14 cellular contexts compared by ENCODE assay signal in the genomic region with DNA sequence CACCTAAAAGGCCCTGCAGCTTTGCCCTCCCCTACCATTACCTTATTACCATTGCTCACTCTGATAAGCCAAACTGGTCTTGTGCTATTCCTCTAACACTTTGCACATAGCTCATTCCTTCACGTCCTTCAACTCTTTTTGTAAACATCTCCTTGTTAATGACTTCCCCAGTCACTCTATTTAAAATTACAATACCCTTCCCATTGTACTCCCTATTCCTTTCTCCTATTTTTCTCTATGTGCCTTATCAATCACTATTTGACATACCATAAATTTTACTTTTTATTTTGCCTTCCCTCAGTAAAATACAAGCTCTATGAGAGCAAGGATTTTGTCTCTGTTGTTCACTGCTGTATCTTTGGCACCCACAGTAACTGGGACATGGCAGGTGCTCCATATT. TPM values are rescaled to one million over a fixed set of nuclear protein-coding genes. Genes with fewer than 3 reads are reported as not detected.
A peak's percentile ranks its signal among the peaks of the same experiment; 100 is the strongest.
DNase-seq lines count a peak whose midpoint lies in the region; ATAC-seq and TF ChIP-seq lines count a peak whose summit lies in the region.
"Had no signal": no experiment of that assay in that cellular context is flagged by ENCODE, and none has a peak within 500 bp of the region (broad histone marks: within the 10 kb centered on the region; RNA-seq: fewer than 3 reads in every experiment).

No MANE protein-coding gene starts in this region.

- H3K27me3 ChIP-seq in CD4-positive, alpha-beta T cell (ENCODE audit: control insufficient read depth, insufficient read depth, low read length): no peaks in the 10 kb centered on the region
- no peaks in the 10 kb centered on the region for H3K27me3 ChIP-seq in CD4-positive, alpha-beta memory T cell (ENCODE audit: insufficient read depth, low read length)
- H3K27me3 ChIP-seq: BE2C had no signal

- peaks cover 22% of the 10 kb centered on the region for H3K36me3 ChIP-seq in CD4-positive, alpha-beta memory T cell (ENCODE audit: insufficient read depth, low read length)

- H3K4me3 Mint-ChIP-seq in CD4-positive, alpha-beta T cell: no peak overlapping the region
- peak overlapping the region in 2 of 8 donors; percentile 6 to 56 for H3K4me3 Mint-ChIP-seq in CD4-positive, alpha-beta memory T cell
- H3K4me3 Mint-ChIP-seq in activated naive CD8-positive, alpha-beta T cell treated with anti-CD3 and anti-CD28 coated beads, Interleukin-2, amount 10 ng/mL, durations not matched to agents 7 days and 5 days: no peak overlapping the region
- no peak overlapping the region for H3K4me3 Mint-ChIP-seq in mesothelial cell of epicardium

- H3K27ac Mint-ChIP-seq in CD4-positive, alpha-beta T cell: peak overlapping the region; percentile 35
- H3K27ac Mint-ChIP-seq in CD4-positive, alpha-beta memory T cell: peak overlapping the region in 6 of 7 donors; percentile 8 to 76 (median 48)
- H3K27ac Mint-ChIP-seq in activated naive CD8-positive, alpha-beta T cell treated with anti-CD3 and anti-CD28 coated beads, Interleukin-2, amount 10 ng/mL, durations not matched to agents 7 days and 5 days: peak overlapping the region; percentile 22
- H3K27ac Mint-ChIP-seq in mesothelial cell of epicardium: peak overlapping the region; percentile 11

- H3K4me3 ChIP-seq in CD4-positive, alpha-beta memory T cell (ENCODE audit: low read length in 2 of 2): no peak overlapping the region

- POLR2A ChIA-PET in CD4-positive, alpha-beta T cell (lab: Charles Lee): interaction anchor here (1.0 kb wide), 1 partner anchor 18 kb away, joined by 4 read pairs; a partner anchor contains a TSS
- POLR2A ChIA-PET in CD4-positive, alpha-beta memory T cell (lab: Charles Lee; ENCODE audit: partially characterized antibody): interaction anchor here (0.6 to 1.4 kb wide), 3 partner anchors 74 to 148 kb away, joined by 3 to 5 read pairs (median 3); no protein-coding TSS in a partner anchor
- POLR2A ChIA-PET in activated naive CD8-positive, alpha-beta T cell treated with anti-CD3 and anti-CD28 coated beads, Interleukin-2, amount 10 ng/mL, durations not matched to agents 7 days and 5 days (lab: Charles Lee): interaction anchor here (1.1 kb wide), 1 partner anchor 19 kb away, joined by 3 read pairs; no protein-coding TSS in a partner anchor

- peaks cover 52% of the 10 kb centered on the region for H3K4me1 ChIP-seq in CD4-positive, alpha-beta memory T cell (ENCODE audit: insufficient read depth, low read length)
- H3K4me1 ChIP-seq: BE2C had no signal

- no peak for DNase-seq in CD4-positive, alpha-beta T cell
- DNase-seq in CD4-positive, alpha-beta memory T cell: no peak
- DNase-seq in activated naive CD8-positive, alpha-beta T cell treated with anti-CD3 and anti-CD28 coated beads, Interleukin-2, amount 10 ng/mL, durations not matched to agents 7 days and 5 days: no peak
- no peak for DNase-seq in mesothelial cell of epicardium (ENCODE audit: low spot score in 2 of 2, unreplicated experiment in 2 of 2)
- no peak for DNase-seq in NK-92 treated with Interleukin-12 subunit alpha and Interleukin-12 subunit beta, amount 100 ng/mL, for 24 hours (lab: John Stamatoyannopoulos, UW)
- DNase-seq in left cardiac atrium: no peak
- DNase-seq: BE2C, GF-D8, Kasumi-1, NCI-H1417, NCI-H2029, NCI-H510A, SHP77 had no signal

- CTCF ChIA-PET in CD4-positive, alpha-beta T cell (lab: Charles Lee): interaction anchor here (1.3 to 1.4 kb wide), 2 partner anchors 73 to 184 kb away, joined by 3 read pairs; no protein-coding TSS in a partner anchor
- CTCF ChIA-PET in CD4-positive, alpha-beta memory T cell (lab: Charles Lee; ENCODE audit: partially characterized antibody): interaction anchor here (1.0 to 1.3 kb wide), 3 partner anchors 11 to 81 kb away, joined by 3 to 4 read pairs (median 3); no protein-coding TSS in a partner anchor

- no peak overlapping the region for H3K27ac ChIP-seq in CD4-positive, alpha-beta T cell (ENCODE audit: low read depth, low read length)
- no peak overlapping the region for H3K27ac ChIP-seq in CD4-positive, alpha-beta memory T cell (ENCODE audit: low read depth, low read length)

- TF ChIP-seq CTCF in CD4-positive, alpha-beta T cell (IDR thresholded peaks at IDR 0.05): no peak
- no peak for TF ChIP-seq CTCF in mesothelial cell of epicardium (IDR thresholded peaks at IDR 0.05; ENCODE audit: unreplicated experiment)

- no peaks in the 10 kb centered on the region for H3K9me3 Mint-ChIP-seq in CD4-positive, alpha-beta T cell
- no peaks in the 10 kb centered on the region for H3K9me3 Mint-ChIP-seq in CD4-positive, alpha-beta memory T cell
- no peaks in the 10 kb centered on the region for H3K9me3 Mint-ChIP-seq in activated naive CD8-positive, alpha-beta T cell treated with anti-CD3 and anti-CD28 coated beads, Interleukin-2, amount 10 ng/mL, durations not matched to agents 7 days and 5 days
- H3K9me3 Mint-ChIP-seq in mesothelial cell of epicardium: no peaks in the 10 kb centered on the region

- intact Hi-C loops in CD4-positive, alpha-beta T cell (cut with DNase I, micrococcal nuclease): loop anchor here (10.0 kb wide), 2 partner anchors 233 to 823 kb away; a partner anchor contains a TSS
- intact Hi-C loops in CD4-positive, alpha-beta memory T cell (cut with micrococcal nuclease): loop anchor here (10.0 kb wide), 1 partner anchor 827 kb away; a partner anchor contains a TSS
- intact Hi-C loops in left cardiac atrium (cut with DNase I): no loop called here

- peaks cover 61% of the 10 kb centered on the region for H3K36me3 Mint-ChIP-seq in CD4-positive, alpha-beta T cell (ENCODE audit: low read depth)
- H3K36me3 Mint-ChIP-seq in CD4-positive, alpha-beta memory T cell: peaks cover 12 to 41% of the 10 kb centered on the region in 2 donors
- H3K36me3 Mint-ChIP-seq in activated naive CD8-positive, alpha-beta T cell treated with anti-CD3 and anti-CD28 coated beads, Interleukin-2, amount 10 ng/mL, durations not matched to agents 7 days and 5 days: peaks cover 19% of the 10 kb centered on the region
- peaks cover 6% of the 10 kb centered on the region for H3K36me3 Mint-ChIP-seq in mesothelial cell of epicardium

- no peaks in the 10 kb centered on the region for H3K9me3 ChIP-seq in CD4-positive, alpha-beta T cell (ENCODE audit: control insufficient read depth, low read length)
- H3K9me3 ChIP-seq in CD4-positive, alpha-beta memory T cell (ENCODE audit: control insufficient read depth in 1 of 2, low read length in 2 of 2): no peaks in the 10 kb centered on the region
- H3K9me3 ChIP-seq: BE2C had no signal

- H3K27me3 Mint-ChIP-seq in CD4-positive, alpha-beta T cell: no peaks in the 10 kb centered on the region
- no peaks in the 10 kb centered on the region for H3K27me3 Mint-ChIP-seq in CD4-positive, alpha-beta memory T cell
- no peaks in the 10 kb centered on the region for H3K27me3 Mint-ChIP-seq in activated naive CD8-positive, alpha-beta T cell treated with anti-CD3 and anti-CD28 coated beads, Interleukin-2, amount 10 ng/mL, durations not matched to agents 7 days and 5 days
- no peaks in the 10 kb centered on the region for H3K27me3 Mint-ChIP-seq in mesothelial cell of epicardium (ENCODE audit: low read depth)

- ATAC-seq in CD4-positive, alpha-beta T cell (ENCODE audit: poor library complexity): no peak
- no peak for ATAC-seq in activated naive CD8-positive, alpha-beta T cell treated with anti-CD3 and anti-CD28 coated beads, Interleukin-2, amount 10 ng/mL, durations not matched to agents 7 days and 5 days (ENCODE audit: low read depth)
- ATAC-seq in GM21360 (IDR thresholded peaks at IDR 0.05; ENCODE audit: unreplicated experiment) (no peak), left cardiac atrium (no peak)

- H3K4me1 Mint-ChIP-seq in CD4-positive, alpha-beta T cell (ENCODE audit: low read depth): peaks cover 44% of the 10 kb centered on the region
- peaks cover 31 to 53% (median 38%) of the 10 kb centered on the region in 4 donors for H3K4me1 Mint-ChIP-seq in CD4-positive, alpha-beta memory T cell
- H3K4me1 Mint-ChIP-seq in activated naive CD8-positive, alpha-beta T cell treated with anti-CD3 and anti-CD28 coated beads, Interleukin-2, amount 10 ng/mL, durations not matched to agents 7 days and 5 days: peaks cover 34% of the 10 kb centered on the region
- peaks cover 25% of the 10 kb centered on the region for H3K4me1 Mint-ChIP-seq in mesothelial cell of epicardium

RNA-seq across cellular contexts. Expression of a gene that starts 5.4 kb away (rescaled TPM):
- total RNA-seq in CD4-positive, alpha-beta T cell: 10 to 100 TPM; 38.2 to 38.6 TPM
- total RNA-seq in CD4-positive, alpha-beta memory T cell: 10 to 100 TPM; 47.7 to 49.4 TPM
- polyA plus RNA-seq in CD4-positive, alpha-beta memory T cell: 100 to 1,000 TPM in 1 of 2 donors, 10 to 100 TPM in 1; 90.2 to 122 TPM
- 10 to 100 TPM; 80.6 to 82.4 TPM for total RNA-seq in activated naive CD8-positive, alpha-beta T cell treated with anti-CD3 and anti-CD28 coated beads, Interleukin-2, amount 10 ng/mL, durations not matched to agents 7 days and 5 days
- total RNA-seq in mesothelial cell of epicardium (67.9 to 73.2 TPM (median 71.5 TPM) in 3 replicates), left cardiac atrium (10 to 100 TPM; 42.9 to 50.1 TPM)

RNA-seq across cellular contexts. Expression of a gene that starts 5.8 kb away (rescaled TPM):
- total RNA-seq in CD4-positive, alpha-beta T cell: 10 to 100 TPM; 13.0 to 14.9 TPM
- 10 to 100 TPM; 42.6 to 44.4 TPM for total RNA-seq in CD4-positive, alpha-beta memory T cell
- polyA plus RNA-seq in CD4-positive, alpha-beta memory T cell: 100 to 1,000 TPM in 1 of 2 donors, 10 to 100 TPM in 1; 95.8 to 142 TPM
- total RNA-seq in activated naive CD8-positive, alpha-beta T cell treated with anti-CD3 and anti-CD28 coated beads, Interleukin-2, amount 10 ng/mL, durations not matched to agents 7 days and 5 days: 10 to 100 TPM; 43.4 to 45.4 TPM
- 24.8 to 28.3 TPM (median 26.3 TPM) in 3 replicates for total RNA-seq in mesothelial cell of epicardium
- total RNA-seq in left cardiac atrium: 10 to 100 TPM; 21.4 to 24.0 TPM

RNA-seq across cellular contexts. Expression of a gene that starts 17.3 kb away (rescaled TPM):
- 10 to 100 TPM; 17.8 to 21.0 TPM for total RNA-seq in CD4-positive, alpha-beta T cell
- total RNA-seq in CD4-positive, alpha-beta memory T cell: 10 to 100 TPM; 31.8 to 42.4 TPM
- polyA plus RNA-seq in CD4-positive, alpha-beta memory T cell: 10 to 100 TPM; 32.7 to 36.8 TPM
- 10 to 100 TPM; 32.3 to 37.9 TPM for total RNA-seq in activated naive CD8-positive, alpha-beta T cell treated with anti-CD3 and anti-CD28 coated beads, Interleukin-2, amount 10 ng/mL, durations not matched to agents 7 days and 5 days
- total RNA-seq in mesothelial cell of epicardium (37.8 to 38.5 TPM (median 38.3 TPM) in 3 replicates), left cardiac atrium (10 to 100 TPM; 20.3 to 21.3 TPM)

RNA-seq across cellular contexts. Expression of a gene that starts 30.6 kb away (rescaled TPM):
- not detected for total RNA-seq in CD4-positive, alpha-beta T cell
- total RNA-seq in CD4-positive, alpha-beta memory T cell: 1 to 10 TPM in 1 of 2 experiments, under 1 TPM in 1; 0.67 to 1.3 TPM
- polyA plus RNA-seq in CD4-positive, alpha-beta memory T cell: not detected
- total RNA-seq in activated naive CD8-positive, alpha-beta T cell treated with anti-CD3 and anti-CD28 coated beads, Interleukin-2, amount 10 ng/mL, durations not matched to agents 7 days and 5 days: 1 to 10 TPM in 1 of 2 experiments, under 1 TPM in 1; 0.89 to 1.7 TPM
- total RNA-seq in mesothelial cell of epicardium: 3.1 to 3.3 TPM (median 3.3 TPM) in 3 replicates
- total RNA-seq in left cardiac atrium: 10 to 100 TPM; 11.1 to 23.3 TPM

Comparison
In these comparisons a context has a peak if more than half of its experiments do, and no peak if none do; other contexts are left out.
1. intact Hi-C loops: an anchor here in CD4-positive, alpha-beta T cell (10.0 kb wide) and CD4-positive, alpha-beta memory T cell (10.0 kb wide); none called in left cardiac atrium.